In the genomic region with DNA sequence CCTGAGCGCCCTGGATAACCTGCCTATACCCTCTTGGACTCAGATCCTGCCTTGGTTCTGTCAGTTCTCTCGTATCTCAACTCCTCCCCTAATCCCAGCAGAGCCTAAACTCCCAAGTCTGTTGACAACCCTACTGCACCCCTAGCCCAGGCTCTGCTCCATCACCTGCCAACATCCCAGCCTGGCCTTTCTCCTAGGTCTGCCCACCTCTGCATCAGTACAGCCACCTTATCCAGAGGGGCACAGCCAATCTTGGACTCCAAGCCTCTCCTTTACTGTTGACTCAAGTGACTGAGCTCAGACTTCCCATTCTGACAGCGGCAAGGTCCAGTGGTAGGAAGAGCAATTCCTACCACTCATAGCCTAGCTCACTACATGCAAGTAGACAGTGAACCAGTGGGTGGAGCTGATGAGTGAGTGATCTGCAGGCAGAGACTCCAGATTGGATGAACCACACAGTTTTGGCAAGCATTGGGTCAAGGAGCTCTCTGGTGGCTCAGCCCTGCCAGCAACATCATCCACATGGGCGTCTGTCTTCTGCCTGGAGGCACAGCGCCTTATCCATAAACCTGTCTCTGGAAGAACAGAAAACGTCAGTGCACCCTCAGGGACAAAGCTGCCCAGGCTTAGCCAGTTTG, we compare ENCODE assay signal across 1 cellular context.
TF ChIP-seq lines count a peak whose summit lies in the region.

No MANE protein-coding gene starts in this region.

TF ChIP-seq in K562, 482 proteins besides CTCF, POLR2A, EP300 and RAD21 (continues in another document):
- TF ChIP-seq, protein P1, sequence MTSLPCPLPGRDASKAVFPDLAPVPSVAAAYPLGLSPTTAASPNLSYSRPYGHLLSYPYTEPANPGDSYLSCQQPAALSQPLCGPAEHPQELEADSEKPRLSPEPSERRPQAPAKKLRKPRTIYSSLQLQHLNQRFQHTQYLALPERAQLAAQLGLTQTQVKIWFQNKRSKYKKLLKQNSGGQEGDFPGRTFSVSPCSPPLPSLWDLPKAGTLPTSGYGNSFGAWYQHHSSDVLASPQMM (CRISPR knock-in tag; IDR thresholded peaks at IDR 0.05), result no peak
- peak; percentile 29; the same call in 1 of the 2 replicates for TF ChIP-seq STAG1 (CRISPR knock-in tag; IDR thresholded peaks at IDR 0.05; ENCODE audit: borderline replicate concordance)
- no peak for TF ChIP-seq NCOA4 (IDR thresholded peaks at IDR 0.05; ENCODE audit: partially characterized antibody)
- no peak for TF ChIP-seq GTF2E2 (tag; IDR thresholded peaks at IDR 0.05)
- no peak for TF ChIP-seq SREBF1 (IDR thresholded peaks at IDR 0.05; ENCODE audit: borderline replicate concordance, low read depth, low read length)
- no peak for TF ChIP-seq ZKSCAN1 (IDR thresholded peaks at IDR 0.05; ENCODE audit: low read depth, low read length)
- TF ChIP-seq STAT5B (CRISPR knock-in tag; IDR thresholded peaks at IDR 0.05), result no peak
- TF ChIP-seq ZNF780A (CRISPR knock-in tag; IDR thresholded peaks at IDR 0.05), result no peak
- no peak for TF ChIP-seq ZNF75A (CRISPR knock-in tag; IDR thresholded peaks at IDR 0.05)
- no peak for TF ChIP-seq TARDBP (IDR thresholded peaks at IDR 0.05)
- TF ChIP-seq SMARCA5 (IDR thresholded peaks at IDR 0.05), result no peak
- no peak for TF ChIP-seq CHD1 (IDR thresholded peaks at IDR 0.05; ENCODE audit: low read length)
- TF ChIP-seq JUND (IDR thresholded peaks at IDR 0.05; ENCODE audit: borderline replicate concordance, low read depth, low read length), result peak; percentile 4; the same call in 1 of the 2 replicates
- no peak for TF ChIP-seq JUND (tag; IDR thresholded peaks at IDR 0.05; ENCODE audit: borderline replicate concordance, low read depth, low read length)
- TF ChIP-seq, protein P2, sequence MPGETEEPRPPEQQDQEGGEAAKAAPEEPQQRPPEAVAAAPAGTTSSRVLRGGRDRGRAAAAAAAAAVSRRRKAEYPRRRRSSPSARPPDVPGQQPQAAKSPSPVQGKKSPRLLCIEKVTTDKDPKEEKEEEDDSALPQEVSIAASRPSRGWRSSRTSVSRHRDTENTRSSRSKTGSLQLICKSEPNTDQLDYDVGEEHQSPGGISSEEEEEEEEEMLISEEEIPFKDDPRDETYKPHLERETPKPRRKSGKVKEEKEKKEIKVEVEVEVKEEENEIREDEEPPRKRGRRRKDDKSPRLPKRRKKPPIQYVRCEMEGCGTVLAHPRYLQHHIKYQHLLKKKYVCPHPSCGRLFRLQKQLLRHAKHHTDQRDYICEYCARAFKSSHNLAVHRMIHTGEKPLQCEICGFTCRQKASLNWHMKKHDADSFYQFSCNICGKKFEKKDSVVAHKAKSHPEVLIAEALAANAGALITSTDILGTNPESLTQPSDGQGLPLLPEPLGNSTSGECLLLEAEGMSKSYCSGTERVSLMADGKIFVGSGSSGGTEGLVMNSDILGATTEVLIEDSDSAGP (CRISPR knock-in tag; IDR thresholded peaks at IDR 0.05), result no peak
- no peak for TF ChIP-seq POLR2B (IDR thresholded peaks at IDR 0.05; ENCODE audit: low read depth, partially characterized antibody)
- TF ChIP-seq, protein P3, sequence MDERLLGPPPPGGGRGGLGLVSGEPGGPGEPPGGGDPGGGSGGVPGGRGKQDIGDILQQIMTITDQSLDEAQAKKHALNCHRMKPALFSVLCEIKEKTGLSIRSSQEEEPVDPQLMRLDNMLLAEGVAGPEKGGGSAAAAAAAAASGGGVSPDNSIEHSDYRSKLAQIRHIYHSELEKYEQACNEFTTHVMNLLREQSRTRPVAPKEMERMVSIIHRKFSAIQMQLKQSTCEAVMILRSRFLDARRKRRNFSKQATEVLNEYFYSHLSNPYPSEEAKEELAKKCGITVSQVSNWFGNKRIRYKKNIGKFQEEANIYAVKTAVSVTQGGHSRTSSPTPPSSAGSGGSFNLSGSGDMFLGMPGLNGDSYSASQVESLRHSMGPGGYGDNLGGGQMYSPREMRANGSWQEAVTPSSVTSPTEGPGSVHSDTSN (CRISPR knock-in tag; IDR thresholded peaks at IDR 0.05; ENCODE audit: low read depth), result no peak
- TF ChIP-seq, protein P3 (tag; conservative IDR thresholded peaks at IDR 0.05; ENCODE audit: low read depth), result no peak
- TF ChIP-seq, protein P4, sequence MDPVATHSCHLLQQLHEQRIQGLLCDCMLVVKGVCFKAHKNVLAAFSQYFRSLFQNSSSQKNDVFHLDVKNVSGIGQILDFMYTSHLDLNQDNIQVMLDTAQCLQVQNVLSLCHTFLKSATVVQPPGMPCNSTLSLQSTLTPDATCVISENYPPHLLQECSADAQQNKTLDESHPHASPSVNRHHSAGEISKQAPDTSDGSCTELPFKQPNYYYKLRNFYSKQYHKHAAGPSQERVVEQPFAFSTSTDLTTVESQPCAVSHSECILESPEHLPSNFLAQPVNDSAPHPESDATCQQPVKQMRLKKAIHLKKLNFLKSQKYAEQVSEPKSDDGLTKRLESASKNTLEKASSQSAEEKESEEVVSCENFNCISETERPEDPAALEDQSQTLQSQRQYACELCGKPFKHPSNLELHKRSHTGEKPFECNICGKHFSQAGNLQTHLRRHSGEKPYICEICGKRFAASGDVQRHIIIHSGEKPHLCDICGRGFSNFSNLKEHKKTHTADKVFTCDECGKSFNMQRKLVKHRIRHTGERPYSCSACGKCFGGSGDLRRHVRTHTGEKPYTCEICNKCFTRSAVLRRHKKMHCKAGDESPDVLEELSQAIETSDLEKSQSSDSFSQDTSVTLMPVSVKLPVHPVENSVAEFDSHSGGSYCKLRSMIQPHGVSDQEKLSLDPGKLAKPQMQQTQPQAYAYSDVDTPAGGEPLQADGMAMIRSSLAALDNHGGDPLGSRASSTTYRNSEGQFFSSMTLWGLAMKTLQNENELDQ (CRISPR knock-in tag; IDR thresholded peaks at IDR 0.05; ENCODE audit: borderline replicate concordance), result no peak
- no peak for TF ChIP-seq NFATC3 (IDR thresholded peaks at IDR 0.05)
- TF ChIP-seq, protein P5, sequence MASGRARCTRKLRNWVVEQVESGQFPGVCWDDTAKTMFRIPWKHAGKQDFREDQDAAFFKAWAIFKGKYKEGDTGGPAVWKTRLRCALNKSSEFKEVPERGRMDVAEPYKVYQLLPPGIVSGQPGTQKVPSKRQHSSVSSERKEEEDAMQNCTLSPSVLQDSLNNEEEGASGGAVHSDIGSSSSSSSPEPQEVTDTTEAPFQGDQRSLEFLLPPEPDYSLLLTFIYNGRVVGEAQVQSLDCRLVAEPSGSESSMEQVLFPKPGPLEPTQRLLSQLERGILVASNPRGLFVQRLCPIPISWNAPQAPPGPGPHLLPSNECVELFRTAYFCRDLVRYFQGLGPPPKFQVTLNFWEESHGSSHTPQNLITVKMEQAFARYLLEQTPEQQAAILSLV (tag; IDR thresholded peaks at IDR 0.05), result no peak
- no peak for TF ChIP-seq ZNF165 (CRISPR knock-in tag; IDR thresholded peaks at IDR 0.05; ENCODE audit: borderline replicate concordance)
- TF ChIP-seq FOXA3 (CRISPR knock-in tag; conservative IDR thresholded peaks at IDR 0.05 in 1 of 2, IDR thresholded peaks at IDR 0.05 in 1 of 2), result 0 out of 4 replicates have a peak, but pooled peaks of 1 of the 2 experiments have one; percentile 28
- no peak for TF ChIP-seq FOXK1 (CRISPR knock-in tag; IDR thresholded peaks at IDR 0.05; ENCODE audit: borderline replicate concordance)
- no peak for TF ChIP-seq MCM3 (IDR thresholded peaks at IDR 0.05)
- no peak for TF ChIP-seq MAFF (IDR thresholded peaks at IDR 0.05; ENCODE audit: low read length)
- no peak for TF ChIP-seq DACH1 (IDR thresholded peaks at IDR 0.05; ENCODE audit: partially characterized antibody)
- TF ChIP-seq SMAD3 (CRISPR knock-in tag; conservative IDR thresholded peaks at IDR 0.05), result no peak
- TF ChIP-seq LEF1 (IDR thresholded peaks at IDR 0.05), result no peak
- no peak for TF ChIP-seq ZNF57 (CRISPR knock-in tag; IDR thresholded peaks at IDR 0.05)
- TF ChIP-seq MXI1 (IDR thresholded peaks at IDR 0.05; ENCODE audit: low read depth, low read length), result no peak
- TF ChIP-seq, protein P6, sequence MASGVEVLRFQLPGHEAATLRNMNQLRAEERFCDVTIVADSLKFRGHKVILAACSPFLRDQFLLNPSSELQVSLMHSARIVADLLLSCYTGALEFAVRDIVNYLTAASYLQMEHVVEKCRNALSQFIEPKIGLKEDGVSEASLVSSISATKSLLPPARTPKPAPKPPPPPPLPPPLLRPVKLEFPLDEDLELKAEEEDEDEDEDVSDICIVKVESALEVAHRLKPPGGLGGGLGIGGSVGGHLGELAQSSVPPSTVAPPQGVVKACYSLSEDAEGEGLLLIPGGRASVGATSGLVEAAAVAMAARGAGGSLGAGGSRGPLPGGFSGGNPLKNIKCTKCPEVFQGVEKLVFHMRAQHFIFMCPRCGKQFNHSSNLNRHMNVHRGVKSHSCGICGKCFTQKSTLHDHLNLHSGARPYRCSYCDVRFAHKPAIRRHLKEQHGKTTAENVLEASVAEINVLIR (CRISPR knock-in tag; IDR thresholded peaks at IDR 0.05), result no peak
- TF ChIP-seq ETS2 (tag; IDR thresholded peaks at IDR 0.05; ENCODE audit: borderline replicate concordance, poor library complexity, severe bottlenecking), result no peak
- TF ChIP-seq PML (IDR thresholded peaks at IDR 0.05; ENCODE audit: low read length), result no peak
- 0 out of 2 replicates have a peak, but pooled peaks have one; percentile 45 for TF ChIP-seq FOXP1 (CRISPR knock-in tag; IDR thresholded peaks at IDR 0.05)
- TF ChIP-seq NFIX (CRISPR knock-in tag; IDR thresholded peaks at IDR 0.05; ENCODE audit: low read depth), result no peak
- TF ChIP-seq, protein P7, sequence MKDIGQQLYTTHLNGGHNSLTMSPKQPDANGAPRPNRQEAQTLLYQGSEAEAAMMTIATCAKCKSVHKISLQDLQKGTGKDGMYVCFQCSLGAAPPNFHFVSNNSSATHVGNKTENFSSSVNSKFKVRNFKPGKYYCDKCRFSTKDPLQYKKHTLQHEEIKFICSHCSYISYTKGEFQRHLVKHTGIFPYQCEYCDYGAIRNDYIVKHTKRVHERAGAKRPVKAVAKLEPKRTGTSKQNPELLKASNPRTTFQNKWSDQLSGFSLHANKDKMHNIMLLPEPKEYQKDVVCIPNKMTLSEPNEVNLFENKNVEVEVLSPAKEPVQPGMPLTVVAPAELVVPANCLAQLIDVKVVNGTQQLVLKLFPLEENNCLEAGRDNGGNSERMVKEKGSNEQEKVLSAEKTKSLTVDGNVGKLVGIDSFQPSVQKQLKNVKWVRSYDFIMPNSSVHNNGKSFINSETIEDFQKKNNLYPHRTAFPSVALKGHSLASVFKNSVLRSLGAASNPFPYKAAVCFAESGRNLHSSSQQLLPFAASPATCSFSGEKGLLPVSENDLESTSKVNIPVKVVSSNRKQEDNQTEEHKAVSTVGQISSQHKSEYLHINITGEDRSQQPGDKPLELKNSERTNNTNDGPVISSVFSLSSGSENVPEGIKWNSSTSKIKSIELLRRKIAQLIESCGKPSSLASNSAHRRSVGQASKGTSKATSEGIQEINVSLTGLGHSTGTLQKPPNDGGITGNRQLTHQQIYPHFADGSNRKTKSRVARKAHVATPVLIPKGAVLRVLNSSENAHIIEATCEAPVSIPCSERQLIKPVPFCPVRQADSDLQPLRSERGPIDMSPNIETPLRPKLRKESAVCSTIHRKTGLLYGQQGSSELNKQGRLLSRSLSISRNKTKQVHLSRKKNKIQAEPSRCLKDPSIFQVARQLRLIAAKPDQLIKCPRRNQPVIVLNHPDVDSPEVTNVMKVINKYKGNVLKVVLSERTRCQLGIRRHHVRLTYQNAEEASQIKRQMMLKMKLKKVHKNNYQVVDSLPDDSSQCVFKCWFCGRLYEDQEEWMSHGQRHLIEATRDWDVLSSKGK (CRISPR knock-in tag; IDR thresholded peaks at IDR 0.05), result no peak
- TF ChIP-seq MEIS2 (IDR thresholded peaks at IDR 0.05; ENCODE audit: partially characterized antibody), result peak; percentile 42
- no peak for TF ChIP-seq CREM (IDR thresholded peaks at IDR 0.05; ENCODE audit: low read depth)
- no peak for TF ChIP-seq KLF16 (IDR thresholded peaks at IDR 0.05)
- peak; percentile 36; the same call in 1 of the 2 replicates for TF ChIP-seq SMC3 (conservative IDR thresholded peaks at IDR 0.05; ENCODE audit: insufficient read depth, low read depth, low read length)
- TF ChIP-seq ZNF561 (CRISPR knock-in tag; conservative IDR thresholded peaks at IDR 0.05), result no peak
- TF ChIP-seq, protein P8, sequence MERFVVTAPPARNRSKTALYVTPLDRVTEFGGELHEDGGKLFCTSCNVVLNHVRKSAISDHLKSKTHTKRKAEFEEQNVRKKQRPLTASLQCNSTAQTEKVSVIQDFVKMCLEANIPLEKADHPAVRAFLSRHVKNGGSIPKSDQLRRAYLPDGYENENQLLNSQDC (CRISPR knock-in tag; IDR thresholded peaks at IDR 0.05), result no peak
- TF ChIP-seq HNRNPL (IDR thresholded peaks at IDR 0.05; ENCODE audit: low read depth, low read length), result no peak
- no peak for TF ChIP-seq ZBED1 (IDR thresholded peaks at IDR 0.05)
- no peak for TF ChIP-seq NR3C1 (CRISPR knock-in tag; IDR thresholded peaks at IDR 0.05)
- no peak for TF ChIP-seq ZNF217 (CRISPR knock-in tag; IDR thresholded peaks at IDR 0.05)
- no peak for TF ChIP-seq ZNF79 (CRISPR knock-in tag; IDR thresholded peaks at IDR 0.05; ENCODE audit: low read depth)
- TF ChIP-seq, protein P9, sequence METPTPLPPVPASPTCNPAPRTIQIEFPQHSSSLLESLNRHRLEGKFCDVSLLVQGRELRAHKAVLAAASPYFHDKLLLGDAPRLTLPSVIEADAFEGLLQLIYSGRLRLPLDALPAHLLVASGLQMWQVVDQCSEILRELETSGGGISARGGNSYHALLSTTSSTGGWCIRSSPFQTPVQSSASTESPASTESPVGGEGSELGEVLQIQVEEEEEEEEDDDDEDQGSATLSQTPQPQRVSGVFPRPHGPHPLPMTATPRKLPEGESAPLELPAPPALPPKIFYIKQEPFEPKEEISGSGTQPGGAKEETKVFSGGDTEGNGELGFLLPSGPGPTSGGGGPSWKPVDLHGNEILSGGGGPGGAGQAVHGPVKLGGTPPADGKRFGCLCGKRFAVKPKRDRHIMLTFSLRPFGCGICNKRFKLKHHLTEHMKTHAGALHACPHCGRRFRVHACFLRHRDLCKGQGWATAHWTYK (CRISPR knock-in tag; IDR thresholded peaks at IDR 0.05), result no peak
- TF ChIP-seq, protein P10, sequence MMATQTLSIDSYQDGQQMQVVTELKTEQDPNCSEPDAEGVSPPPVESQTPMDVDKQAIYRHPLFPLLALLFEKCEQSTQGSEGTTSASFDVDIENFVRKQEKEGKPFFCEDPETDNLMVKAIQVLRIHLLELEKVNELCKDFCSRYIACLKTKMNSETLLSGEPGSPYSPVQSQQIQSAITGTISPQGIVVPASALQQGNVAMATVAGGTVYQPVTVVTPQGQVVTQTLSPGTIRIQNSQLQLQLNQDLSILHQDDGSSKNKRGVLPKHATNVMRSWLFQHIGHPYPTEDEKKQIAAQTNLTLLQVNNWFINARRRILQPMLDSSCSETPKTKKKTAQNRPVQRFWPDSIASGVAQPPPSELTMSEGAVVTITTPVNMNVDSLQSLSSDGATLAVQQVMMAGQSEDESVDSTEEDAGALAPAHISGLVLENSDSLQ (IDR thresholded peaks at IDR 0.05), result 0 out of 2 replicates have a peak, but pooled peaks have one; percentile 21
